15 cellular contexts compared by ENCODE assay signal in the genomic region with DNA sequence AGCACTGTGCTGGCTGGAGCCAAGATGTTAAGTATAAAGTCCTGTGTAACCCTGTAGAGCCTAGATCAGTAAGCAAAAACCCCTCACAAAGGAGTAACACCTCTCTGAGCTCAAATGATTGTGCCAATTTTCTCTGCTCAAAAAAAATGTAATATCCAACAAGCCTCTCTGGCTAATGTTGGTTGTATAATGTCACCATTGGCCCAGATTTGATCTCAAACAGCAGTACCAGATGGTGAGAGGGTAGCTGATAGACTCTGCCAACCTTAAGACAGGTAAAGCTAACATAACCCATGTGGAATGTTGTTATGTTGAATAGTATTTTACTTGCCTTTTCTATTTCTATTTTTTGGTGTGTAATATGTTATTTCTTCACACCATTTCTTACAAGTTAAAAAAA.
"Had no signal": no experiment of that assay in that cellular context is flagged by ENCODE, and none has a peak within 500 bp of the region (broad histone marks: within the 10 kb centered on the region; RNA-seq: fewer than 3 reads in every experiment).

No MANE protein-coding gene starts in this region.

- DNase-seq: KBM-7, NCI-H1092, NCI-H1105 treated with DMSO at 0.1 percent for 48 hours, NCI-H1417 treated with DMSO at 0.1 percent for 48 hours, NCI-H146, NCI-H1694 treated with DMSO at 0.1 percent for 48 hours, NCI-H1930, NCI-H2081, NCI-H2227 treated with DMSO at 0.1 percent for 48 hours, NCI-H524, NCI-H526 treated with DMSO at 0.1 percent for 48 hours, NCI-H774, Right ventricle myocardium superior, RPMI8226, SIG-M5 had no signal
